19 cellular contexts compared by ENCODE assay signal in genomic region chr9:17719053-17719452, GRCh38.
DNase-seq lines count a peak whose midpoint lies in the region; ATAC-seq and TF ChIP-seq lines count a peak whose summit lies in the region.
"Had no signal": no experiment of that assay in that cellular context is flagged by ENCODE, and none has a peak within 500 bp of the region (broad histone marks: within the 10 kb centered on the region; RNA-seq: fewer than 3 reads in every experiment).

No MANE protein-coding gene starts in this region.

- H3K36me3 ChIP-seq in lower lobe of right lung, result no peaks in the 10 kb centered on the region
- H3K36me3 ChIP-seq: BE2C had no signal

- no peak overlapping the region for H3K27ac ChIP-seq in lower lobe of right lung

- intact Hi-C loops in lower lobe of right lung (cut with DNase I), result no loop called here
- intact Hi-C loops in head of caudate nucleus (cut with DNase I), result no loop called here

- peak; percentile 74 to 85 for ATAC-seq in lower lobe of right lung
- ATAC-seq: GM12878, HepG2 had no signal

- H3K27me3 ChIP-seq in lower lobe of right lung (ENCODE audit: low read depth), result no peaks in the 10 kb centered on the region
- H3K27me3 ChIP-seq: BE2C had no signal

- no peak overlapping the region for H3K4me3 ChIP-seq in lower lobe of right lung
- H3K4me3 ChIP-seq: GM12878 had no signal

- H3K9me3 ChIP-seq in lower lobe of right lung, result peaks cover 7% of the 10 kb centered on the region
- H3K9me3 ChIP-seq: BE2C had no signal

- no peak for TF ChIP-seq CTCF in lower lobe of right lung (IDR thresholded peaks at IDR 0.05)

- H3K4me1 ChIP-seq in lower lobe of right lung, result no peaks in the 10 kb centered on the region
- H3K4me1 ChIP-seq: BE2C had no signal

- peak; percentile 14 for DNase-seq in NCI-H2196 (lab: John Stamatoyannopoulos, UW; ENCODE audit: unreplicated experiment)
- DNase-seq in NCI-H2196 treated with DMSO at 0.1 percent for 48 hours (lab: John Stamatoyannopoulos, UW; ENCODE audit: unreplicated experiment), result no peak
- peak; percentile 67 for DNase-seq in DMS79 (lab: John Stamatoyannopoulos, UW)
- peak; percentile 85 for DNase-seq in DMS79 treated with DMSO at 0.1 percent for 48 hours (lab: John Stamatoyannopoulos, UW)
- DNase-seq in lower lobe of right lung, result no peak
- DNase-seq in SKM-1 (lab: John Stamatoyannopoulos, UW; ENCODE audit: unreplicated experiment), result no peak
- no peak for DNase-seq in head of caudate nucleus
- DNase-seq: ACHN; BE2C; C1 segment of cervical spinal cord; CD4-positive, CD25-positive, alpha-beta regulatory T cell; CD8-positive, alpha-beta memory T cell; COR-L47; DMS 273 treated with DMSO at 0.1 percent for 48 hours; DND-41; EL; H9 had no signal

Comparison
In these comparisons a context has a peak if more than half of its experiments do, and no peak if none do; other contexts are left out.
1. DNase-seq: peak in NCI-H2196 (single experiment), DMS79 (single experiment) and DMS79 treated with DMSO at 0.1 percent for 48 hours (single experiment); none in NCI-H2196 treated with DMSO at 0.1 percent for 48 hours (single experiment), lower lobe of right lung (single experiment), SKM-1 (single experiment) and head of caudate nucleus (0 of 42).